In the genomic region with DNA sequence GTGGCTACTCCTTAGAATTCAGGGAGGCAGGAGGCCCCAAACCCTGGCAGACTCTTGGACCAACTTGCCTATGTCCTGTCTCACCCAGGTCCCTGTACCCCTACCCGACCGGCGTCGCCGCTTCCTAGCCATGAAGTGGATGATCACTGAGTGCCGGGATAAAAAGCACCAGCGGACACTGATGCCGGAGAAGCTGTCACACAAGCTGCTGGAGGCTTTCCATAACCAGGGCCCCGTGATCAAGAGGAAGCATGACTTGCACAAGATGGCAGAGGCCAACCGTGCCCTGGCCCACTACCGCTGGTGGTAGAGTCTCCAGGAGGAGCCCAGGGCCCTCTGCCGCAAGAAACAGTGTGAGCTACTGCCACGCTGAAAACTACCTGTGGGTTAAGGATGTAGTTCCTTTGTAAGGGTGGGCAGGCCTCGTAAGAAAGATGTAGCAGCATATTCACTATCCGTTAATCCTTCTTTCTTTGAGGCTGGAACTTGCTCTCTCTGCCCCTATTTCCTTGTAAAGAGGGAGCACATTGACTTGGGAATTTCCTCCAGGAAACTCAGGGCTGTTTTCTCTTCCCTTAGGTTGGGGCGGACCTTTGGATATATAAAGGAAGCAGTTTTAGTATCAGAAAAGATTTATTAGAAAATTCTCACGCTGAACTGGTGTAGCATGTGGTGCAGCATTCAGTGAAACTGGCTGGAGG, we compare ENCODE assay signal across 19 cellular contexts. TPM values are rescaled to one million over a fixed set of nuclear protein-coding genes. Genes with fewer than 3 reads are reported as not detected.
DNase-seq lines count a peak whose midpoint lies in the region; TF ChIP-seq lines count a peak whose summit lies in the region.
"Had no signal": no experiment of that assay in that cellular context is flagged by ENCODE, and none has a peak within 500 bp of the region (broad histone marks: within the 10 kb centered on the region; RNA-seq: fewer than 3 reads in every experiment).

No MANE protein-coding gene starts in this region.

- peaks cover 8% of the 10 kb centered on the region for H3K36me3 Mint-ChIP-seq in endothelial cell (ENCODE audit: low read depth, unreplicated experiment)

- H3K36me3 ChIP-seq in stomach (peaks cover 34 to 46% (median 44%) of the 10 kb centered on the region in 4 donors), transverse colon (peaks cover 0 to 14% (median 4%) of the 10 kb centered on the region in 4 donors)

- WGBS in stomach, 5 donors, result 83 to 93% (median 89%) methylated on average over 15 to 17 of the region's 17 CpGs
- 86 to 90% methylated on average over 4 to 17 of the region's 17 CpGs for WGBS in transverse colon (ENCODE audit: low coverage in 1 of 2), 2 donors

- DNase-seq in CD1c-positive myeloid dendritic cell (ENCODE audit: extremely low spot score) (peak; percentile 56), HL-60 (ENCODE audit: low read depth in 1 of 2, low spot score in 1 of 2) (peak in 1 of 2 experiments; percentile 84), endothelial cell (ENCODE audit: low spot score) (no peak), pulmonary artery endothelial cell (ENCODE audit: low read depth, low spot score) (peak; percentile 52), stomach (no peak), posterior vena cava (ENCODE audit: low spot score) (no peak), transverse colon (no peak)
- DNase-seq: Calu3; DMS79 treated with DMSO at 0.1 percent for 48 hours; GF-D8; H7; KBM-7; NCI-H446 treated with DMSO at 0.1 percent for 48 hours; NCI-H526; NCI-H82; NK-92 treated with Interleukin-12 subunit alpha and Interleukin-12 subunit beta, amount 100 ng/mL, for 24 hours; PC-3; SJCRH30 had no signal

- H3K9me3 Mint-ChIP-seq in endothelial cell (ENCODE audit: unreplicated experiment), result no peaks in the 10 kb centered on the region
- H3K9me3 Mint-ChIP-seq: CD8-positive, alpha-beta memory T cell had no signal

- TF ChIP-seq CTCF in HL-60 (IDR thresholded peaks at IDR 0.05; ENCODE audit: insufficient read depth, low read length) (no peak), endothelial cell (IDR thresholded peaks at IDR 0.05; ENCODE audit: unreplicated experiment) (no peak), stomach (IDR thresholded peaks at IDR 0.05) (no peak), transverse colon (IDR thresholded peaks at IDR 0.05) (no peak)

- H3K27me3 ChIP-seq in HL-60 (ENCODE audit: insufficient read depth, poor library complexity, severe bottlenecking) (no peaks in the 10 kb centered on the region), stomach (no peaks in the 10 kb centered on the region), transverse colon (no peaks in the 10 kb centered on the region)
- H3K27me3 ChIP-seq: SJCRH30 had no signal

- intact Hi-C loops in stomach (cut with DNase I; ENCODE audit: low total_unique reads) (no loop called here), posterior vena cava (cut with DNase I) (no loop called here), transverse colon (cut with DNase I; ENCODE audit: low total_unique reads) (no loop called here)

- H3K27ac ChIP-seq in HL-60 (replicated peaks) (peak overlapping the region; percentile 76), stomach (no peak overlapping the region), transverse colon (no peak overlapping the region)
- H3K27ac ChIP-seq: SJCRH30 had no signal

- H3K4me1 Mint-ChIP-seq in endothelial cell (ENCODE audit: unreplicated experiment), result peaks cover 51% of the 10 kb centered on the region

- in situ Hi-C loops in transverse colon (cut with MboI; ENCODE audit: low pct_ligation_motif_present in 1 of 4, low pct_unique_long_range_greater_than_20kb in 1 of 4, low sequenced_read_pairs in 3 of 4), result no loop called here

- peaks cover 7% of the 10 kb centered on the region for H3K27me3 Mint-ChIP-seq in endothelial cell (ENCODE audit: unreplicated experiment)

- H3K27ac Mint-ChIP-seq in endothelial cell (ENCODE audit: unreplicated experiment), result peak overlapping the region; percentile 96

- TF ChIP-seq POLR2A in stomach (IDR thresholded peaks at IDR 0.05) (no peak), transverse colon (IDR thresholded peaks at IDR 0.05) (no peak)

- peak overlapping the region; percentile 12 for H3K4me3 Mint-ChIP-seq in endothelial cell (ENCODE audit: unreplicated experiment)

- no peak overlapping the region for H3K4me3 ChIP-seq in HL-60 (replicated peaks; ENCODE audit: insufficient read depth, low read length)
- H3K4me3 ChIP-seq in stomach, result no peak overlapping the region
- H3K4me3 ChIP-seq in transverse colon, result no peak overlapping the region
- H3K4me3 ChIP-seq: SJCRH30 had no signal

- TF ChIP-seq EP300 in stomach (IDR thresholded peaks at IDR 0.05) (no peak), transverse colon (IDR thresholded peaks at IDR 0.05; ENCODE audit: low read depth) (no peak)

- H3K4me1 ChIP-seq in stomach, result peaks cover 19 to 58% (median 28%) of the 10 kb centered on the region in 4 donors
- H3K4me1 ChIP-seq in transverse colon, result peaks cover 8 to 28% (median 21%) of the 10 kb centered on the region in 4 donors

- H3K9me3 ChIP-seq in stomach (no peaks in the 10 kb centered on the region), transverse colon (no peaks in the 10 kb centered on the region)
- H3K9me3 ChIP-seq: SJCRH30 had no signal

RNA-seq across cellular contexts. Expression of gene MRPS7, which starts 4.1 kb away (rescaled TPM):
- total RNA-seq in endothelial cell (ENCODE audit: unreplicated experiment), result 63.4 TPM
- total RNA-seq in pulmonary artery endothelial cell, result 73.6 and 75.8 TPM in 2 replicates
- 100 to 1,000 TPM in 1 of 5 donors, 10 to 100 TPM in 3, 1 to 10 TPM in 1; 6.7 to 136 (median 37.9) TPM for total RNA-seq in stomach
- 10 to 100 TPM; 53.3 to 69.4 (median 69.0) TPM for polyA plus RNA-seq in stomach
- 10 to 100 TPM; 25.0 to 30.9 TPM for total RNA-seq in posterior vena cava
- 10 to 100 TPM; 27.1 to 54.0 (median 37.4) TPM for total RNA-seq in transverse colon

RNA-seq across cellular contexts. Expression of gene GGA3, which starts 4.4 kb away (rescaled TPM):
- total RNA-seq in endothelial cell (ENCODE audit: unreplicated experiment) (60.8 TPM), pulmonary artery endothelial cell (10.9 and 16.0 TPM in 2 replicates), stomach (10 to 100 TPM in 4 of 5 donors, 1 to 10 TPM in 1; 9.5 to 94.5 (median 58.5) TPM), posterior vena cava (10 to 100 TPM; 28.0 to 32.4 TPM), transverse colon (100 to 1,000 TPM in 1 of 4 donors, 10 to 100 TPM in 3; 36.2 to 134 (median 59.0) TPM)
- 10 to 100 TPM; 10.2 to 18.3 (median 11.8) TPM for polyA plus RNA-seq in stomach

RNA-seq across cellular contexts. Expression of gene MIF4GD, which starts 5.3 kb away (rescaled TPM):
- total RNA-seq in endothelial cell (ENCODE audit: unreplicated experiment) (15.7 TPM), pulmonary artery endothelial cell (8.0 and 14.5 TPM in 2 replicates), stomach (10 to 100 TPM in 2 of 5 donors, 1 to 10 TPM in 3; 3.5 to 12.5 (median 7.7) TPM), posterior vena cava (10 to 100 TPM; 25.2 to 27.3 TPM), transverse colon (10 to 100 TPM in 3 of 4 donors, 1 to 10 TPM in 1; 9.0 to 44.0 (median 28.6) TPM)
- polyA plus RNA-seq in stomach, result 10 to 100 TPM; 12.2 to 14.7 (median 12.9) TPM

RNA-seq across cellular contexts. Expression of gene SLC25A19, which starts 23.5 kb away (rescaled TPM):
- total RNA-seq in endothelial cell (ENCODE audit: unreplicated experiment) (2.9 TPM), pulmonary artery endothelial cell (13.1 and 21.4 TPM in 2 replicates), stomach (10 to 100 TPM in 2 of 5 donors, 1 to 10 TPM in 3; 2.3 to 40.6 (median 6.4) TPM), posterior vena cava (10 to 100 TPM in 1 of 2 donors, 1 to 10 TPM in 1; 9.9 to 14.6 TPM), transverse colon (10 to 100 TPM; 12.6 to 49.6 (median 20.7) TPM)
- polyA plus RNA-seq in stomach, result 10 to 100 TPM in 2 of 3 donors, 1 to 10 TPM in 1; 8.1 to 16.5 (median 11.7) TPM

Comparison
In these comparisons a context has a peak if more than half of its experiments do, and no peak if none do; other contexts are left out.
1. DNase-seq: peak in CD1c-positive myeloid dendritic cell (single experiment) and pulmonary artery endothelial cell (single experiment); none in endothelial cell (single experiment), stomach (single experiment), posterior vena cava (single experiment) and transverse colon (single experiment).